Comparison of ENCODE assay signal across 9 cellular contexts in the genomic region with DNA sequence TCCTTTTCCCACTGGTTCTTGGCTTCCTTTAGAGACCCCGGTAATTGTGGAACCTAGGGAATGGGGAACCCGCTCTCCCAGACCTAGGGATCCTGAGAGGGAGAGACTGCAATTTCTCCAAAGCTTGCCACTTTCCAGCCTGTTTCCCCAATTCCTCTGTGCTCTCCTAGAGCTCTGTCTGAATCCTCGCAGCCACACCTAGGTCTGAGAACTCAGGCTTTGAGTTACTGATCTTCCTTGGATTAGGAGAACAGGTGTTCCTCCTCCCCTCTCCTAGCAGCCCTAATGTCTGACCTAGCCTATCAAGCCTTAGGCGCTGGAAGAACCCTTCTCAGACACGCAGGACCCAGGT. TPM values are rescaled to one million over a fixed set of nuclear protein-coding genes. Genes with fewer than 3 reads are reported as not detected.
DNase-seq lines count a peak whose midpoint lies in the region; ATAC-seq and TF ChIP-seq lines count a peak whose summit lies in the region.
"Had no signal": no experiment of that assay in that cellular context is flagged by ENCODE, and none has a peak within 500 bp of the region (broad histone marks: within the 10 kb centered on the region; RNA-seq: fewer than 3 reads in every experiment).

No MANE protein-coding gene starts in this region.

- no peaks in the 10 kb centered on the region for H3K9me3 Mint-ChIP-seq in nephron progenitor cell

- H3K4me1 Mint-ChIP-seq in nephron progenitor cell, result peaks cover 65% of the 10 kb centered on the region

- intact Hi-C loops in body of pancreas (cut with DNase I), result no loop called here

- H3K4me2 ChIP-seq in BLaER1, result peak overlapping the region; percentile 89

- no peak overlapping the region for H3K9ac ChIP-seq in BLaER1

- TF ChIP-seq CTCF in HL-60 (IDR thresholded peaks at IDR 0.05; ENCODE audit: insufficient read depth, low read length) (no peak), body of pancreas (IDR thresholded peaks at IDR 0.05) (peak in 1 of 7 experiments; percentile 20), nephron progenitor cell (IDR thresholded peaks at IDR 0.05) (peak; percentile 24)

- peaks cover 35% of the 10 kb centered on the region for H3K36me3 ChIP-seq in BLaER1
- H3K36me3 ChIP-seq in body of pancreas (replicated peaks in 1 of 2; ENCODE audit: insufficient read depth in 1 of 2, low read depth in 2 of 2), result no peaks in the 10 kb centered on the region

- no peak overlapping the region for H3K27ac Mint-ChIP-seq in nephron progenitor cell

- H3K36me3 Mint-ChIP-seq in nephron progenitor cell (ENCODE audit: low read depth), result peaks cover 13% of the 10 kb centered on the region

- peaks cover 39% of the 10 kb centered on the region for H4K20me1 ChIP-seq in BLaER1

- no peak for TF ChIP-seq POLR2A in body of pancreas (IDR thresholded peaks at IDR 0.05)

- peak overlapping the region; percentile 59 for H3K4me3 ChIP-seq in BLaER1
- H3K4me3 ChIP-seq in HL-60 (replicated peaks; ENCODE audit: insufficient read depth, low read length), result no peak overlapping the region
- H3K4me3 ChIP-seq in body of pancreas, result no peak overlapping the region

- H3K27ac ChIP-seq in BLaER1 (no peak overlapping the region), HL-60 (replicated peaks) (peak overlapping the region; percentile 36; the same call in 1 of the 2 replicates), body of pancreas (peak overlapping the region; percentile 65 to 76 (median 73))

- no peaks in the 10 kb centered on the region for H3K9me3 ChIP-seq in BLaER1
- H3K9me3 ChIP-seq in body of pancreas, result no peaks in the 10 kb centered on the region

- peak overlapping the region; percentile 80 for H3K4me3 Mint-ChIP-seq in nephron progenitor cell

- WGBS in body of pancreas, 2 donors, result 15 to 16% methylated on average over 5 of the region's 5 CpGs

- H3K4me1 ChIP-seq in BLaER1 (peaks cover 12% of the 10 kb centered on the region), body of pancreas (peaks cover 17% of the 10 kb centered on the region)

- ATAC-seq in body of pancreas, result no peak
- no peak for ATAC-seq in HG03354 (IDR thresholded peaks at IDR 0.05; ENCODE audit: poor library complexity, severe bottlenecking, unreplicated experiment)

- DNase-seq in HL-60 (ENCODE audit: low read depth in 1 of 2, low spot score in 1 of 2), result no peak
- DNase-seq in body of pancreas, result no peak
- no peak for DNase-seq in nephron progenitor cell
- no peak for DNase-seq in cerebellum (ENCODE audit: low spot score)
- DNase-seq in AML-193 (lab: John Stamatoyannopoulos, UW), result no peak
- DNase-seq in activated CD4-positive, alpha-beta T cell treated with anti-CD3 and anti-CD28 coated beads, Interleukin-2, amount 50 U/mL, for 4 hours, result no peak

- H3K27me3 ChIP-seq in BLaER1 (peaks cover 65% of the 10 kb centered on the region), HL-60 (ENCODE audit: insufficient read depth, poor library complexity, severe bottlenecking) (no peaks in the 10 kb centered on the region), body of pancreas (no peaks in the 10 kb centered on the region)

- peaks cover 60% of the 10 kb centered on the region for H3K27me3 Mint-ChIP-seq in nephron progenitor cell (ENCODE audit: low read depth, poor library complexity)

RNA-seq across cellular contexts. Expression of a gene that starts 20.0 kb away (rescaled TPM):
- total RNA-seq in body of pancreas (not detected), cerebellum (not detected)
- total RNA-seq: M059J had no signal

RNA-seq across cellular contexts. Expression of a gene that starts 36.9 kb away (rescaled TPM):
- 1 to 10 TPM; 4.3 to 6.5 TPM for total RNA-seq in body of pancreas
- total RNA-seq in cerebellum, result 10.8 TPM

RNA-seq across cellular contexts. Expression of a gene that starts 46.9 kb away (rescaled TPM):
- total RNA-seq in body of pancreas, result 10 to 100 TPM; 77.8 to 84.1 TPM
- total RNA-seq in cerebellum, result 123 TPM

RNA-seq across cellular contexts. Expression of a gene that starts 52.9 kb away (rescaled TPM):
- total RNA-seq in body of pancreas (1 to 10 TPM; 7.3 to 9.9 TPM), cerebellum (22.0 TPM)
